In the genomic region with DNA sequence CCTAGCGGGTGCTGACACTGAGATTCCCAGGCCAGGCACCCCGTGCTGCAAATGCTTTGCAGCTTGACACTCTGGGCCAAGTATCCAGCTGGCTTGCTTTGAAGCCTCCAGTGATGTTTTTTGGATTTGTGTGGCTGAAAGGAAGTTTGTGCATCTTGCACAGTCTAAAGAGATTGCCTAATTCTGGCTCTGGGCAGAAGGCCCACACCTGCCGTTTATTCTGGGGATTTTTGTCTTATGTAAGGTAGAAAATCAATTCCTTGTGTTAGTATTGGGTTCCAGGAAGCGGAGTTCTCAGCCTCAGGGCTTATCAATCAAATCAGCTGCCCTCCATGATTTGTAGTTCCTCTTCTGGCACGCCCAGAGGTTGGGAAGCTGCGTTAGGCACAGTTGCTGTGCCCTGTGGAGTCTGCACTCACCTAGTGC, we compare ENCODE assay signal across 23 cellular contexts. TPM values are rescaled to one million over a fixed set of nuclear protein-coding genes. Genes with fewer than 3 reads are reported as not detected.
DNase-seq lines count a peak whose midpoint lies in the region; ATAC-seq and TF ChIP-seq lines count a peak whose summit lies in the region.
"Had no signal": no experiment of that assay in that cellular context is flagged by ENCODE, and none has a peak within 500 bp of the region (broad histone marks: within the 10 kb centered on the region; RNA-seq: fewer than 3 reads in every experiment).

No MANE protein-coding gene starts in this region.

- TF ChIP-seq CTCF in neural progenitor cell (IDR thresholded peaks at IDR 0.05) (no peak), mesothelial cell of epicardium (IDR thresholded peaks at IDR 0.05; ENCODE audit: unreplicated experiment) (no peak)

- no peaks in the 10 kb centered on the region for H3K4me1 ChIP-seq in neural progenitor cell

- no peak overlapping the region for H3K4me2 ChIP-seq in neural progenitor cell

- no peak overlapping the region for H2AFZ ChIP-seq in neural progenitor cell (replicated peaks)

- DNase-seq in G401 (ENCODE audit: low spot score): peak; percentile 66
- peak; percentile 21 for DNase-seq in OCI-M1 (lab: John Stamatoyannopoulos, UW)
- no peak for DNase-seq in neural progenitor cell (ENCODE audit: low spot score)
- DNase-seq in mesothelial cell of epicardium (ENCODE audit: low spot score in 2 of 2, unreplicated experiment in 2 of 2): no peak
- no peak for DNase-seq in HCEC 1CT
- DNase-seq: activated effector memory CD4-positive, alpha-beta T cell treated with Interleukin-2 at 50 U/mL for 16 hours; activated naive CD8-positive, alpha-beta T cell treated with anti-CD3 and anti-CD28 coated beads, Interleukin-2, amount 50 U/mL, for 24 hours; head of caudate nucleus; Karpas-422; NCI-H1092; NCI-H2081; small intestine; stimulated activated naive CD4-positive, alpha-beta T cell; WERI-Rb-1 had no signal

- no peaks in the 10 kb centered on the region for H3K9me3 ChIP-seq in neural progenitor cell (ENCODE audit: low read depth)
- H3K9me3 ChIP-seq: thoracic aorta had no signal

- H3K36me3 Mint-ChIP-seq in neural progenitor cell: no peaks in the 10 kb centered on the region
- no peaks in the 10 kb centered on the region for H3K36me3 Mint-ChIP-seq in mesothelial cell of epicardium
- H3K36me3 Mint-ChIP-seq: CD14-positive monocyte had no signal

- no peaks in the 10 kb centered on the region for H3K36me3 ChIP-seq in neural progenitor cell
- H3K36me3 ChIP-seq: thoracic aorta, WERI-Rb-1 had no signal

- no peaks in the 10 kb centered on the region for H4K20me1 ChIP-seq in neural progenitor cell (ENCODE audit: low read depth)

- no peaks in the 10 kb centered on the region for H3K9me3 Mint-ChIP-seq in neural progenitor cell
- H3K9me3 Mint-ChIP-seq in mesothelial cell of epicardium: no peaks in the 10 kb centered on the region
- H3K9me3 Mint-ChIP-seq: activated naive CD8-positive, alpha-beta T cell treated with anti-CD3 and anti-CD28 coated beads, Interleukin-2, amount 50 U/mL, for 24 hours; dendritic cell treated with granulocyte-macrophage colony-stimulating factor and Interleukin-4, amounts not matched to agents 40 ng/mL and 50 ng/mL, for 4 days; neural crest cell; T-helper 1 cell treated with Interleukin-12 subunit alpha and Interleukin-12 subunit beta and Interleukin-4 antibody, amounts not matched to agents 30 μg/mL and 1 μg/mL, for 36 hours had no signal

- H3K27ac Mint-ChIP-seq in neural progenitor cell (no peak overlapping the region), mesothelial cell of epicardium (no peak overlapping the region)
- H3K27ac Mint-ChIP-seq: dendritic cell treated with granulocyte-macrophage colony-stimulating factor and Interleukin-4, amounts not matched to agents 40 ng/mL and 50 ng/mL, for 4 days had no signal

- H3K27me3 ChIP-seq in neural progenitor cell: no peaks in the 10 kb centered on the region

- no peak overlapping the region for H3K4me3 Mint-ChIP-seq in neural progenitor cell
- H3K4me3 Mint-ChIP-seq in mesothelial cell of epicardium: no peak overlapping the region
- H3K4me3 Mint-ChIP-seq: activated naive CD8-positive, alpha-beta T cell treated with anti-CD3 and anti-CD28 coated beads, Interleukin-2, amount 50 U/mL, for 24 hours; CD14-positive monocyte; dendritic cell treated with granulocyte-macrophage colony-stimulating factor and Interleukin-4, amounts not matched to agents 40 ng/mL and 50 ng/mL, for 4 days; neural crest cell; T-helper 1 cell treated with Interleukin-12 subunit alpha and Interleukin-12 subunit beta and Interleukin-4 antibody, amounts not matched to agents 30 μg/mL and 1 μg/mL, for 36 hours had no signal

- H3K4me1 Mint-ChIP-seq in neural progenitor cell (no peaks in the 10 kb centered on the region), mesothelial cell of epicardium (no peaks in the 10 kb centered on the region)

- H3K27ac ChIP-seq in cingulate gyrus (ENCODE audit: low read depth, low read length): peak overlapping the region; percentile 32
- no peak overlapping the region for H3K27ac ChIP-seq in neural progenitor cell
- H3K27ac ChIP-seq: thoracic aorta, WERI-Rb-1 had no signal

- H3K27me3 Mint-ChIP-seq in neural progenitor cell (ENCODE audit: insufficient read depth, low read depth) (peaks cover 6% of the 10 kb centered on the region), mesothelial cell of epicardium (ENCODE audit: low read depth) (peaks cover 10% of the 10 kb centered on the region)
- H3K27me3 Mint-ChIP-seq: activated naive CD8-positive, alpha-beta T cell treated with anti-CD3 and anti-CD28 coated beads, Interleukin-2, amount 50 U/mL, for 24 hours; dendritic cell treated with granulocyte-macrophage colony-stimulating factor and Interleukin-4, amounts not matched to agents 40 ng/mL and 50 ng/mL, for 4 days had no signal

- no peaks in the 10 kb centered on the region for H3K79me2 ChIP-seq in neural progenitor cell (ENCODE audit: low read depth)

- H3K9ac ChIP-seq in neural progenitor cell: peak overlapping the region; percentile 42

- no peaks in the 10 kb centered on the region for H3F3A ChIP-seq in neural progenitor cell (ENCODE audit: low read depth)

- ATAC-seq in HG02870 (IDR thresholded peaks at IDR 0.05; ENCODE audit: unreplicated experiment): no peak
- no peak for ATAC-seq in HG03280 (IDR thresholded peaks at IDR 0.05; ENCODE audit: unreplicated experiment)
- ATAC-seq: activated naive CD8-positive, alpha-beta T cell treated with anti-CD3 and anti-CD28 coated beads, Interleukin-2, amount 50 U/mL, for 24 hours; HCT116 had no signal

- no peak overlapping the region for H3K4me3 ChIP-seq in neural progenitor cell
- H3K4me3 ChIP-seq: thoracic aorta had no signal

- in situ Hi-C loops in G401 (cut with HindIII; ENCODE audit: low sequenced_read_pairs): no loop called here

RNA-seq across cellular contexts. Expression of a gene that starts 8.4 kb away (rescaled TPM):
- 11.1 and 13.1 TPM in 2 replicates for total RNA-seq in G401 (2014; rRNA removed; shearing (Covaris generic))
- 18.5 and 26.5 TPM in 2 replicates for total RNA-seq in neural progenitor cell (ENCODE audit: low replicate concordance)
- total RNA-seq in mesothelial cell of epicardium: 33.2 to 33.7 TPM (median 33.5 TPM) in 3 replicates

RNA-seq across cellular contexts. Expression of a gene that starts 45.8 kb away (rescaled TPM):
- total RNA-seq in G401 (2014; rRNA removed; shearing (Covaris generic)): 315 and 379 TPM in 2 replicates
- total RNA-seq in neural progenitor cell (ENCODE audit: low replicate concordance) (439 and 462 TPM in 2 replicates), mesothelial cell of epicardium (150 to 156 TPM (median 156 TPM) in 3 replicates)

Comparison
In these comparisons a context has a peak if more than half of its experiments do, and no peak if none do; other contexts are left out.
1. DNase-seq: peak in G401 (single experiment) and OCI-M1 (single experiment); none in neural progenitor cell (single experiment), mesothelial cell of epicardium (0 of 2) and HCEC 1CT (single experiment).